8 cellular contexts compared by ENCODE assay signal in genomic region chr17:35373984-35374765, GRCh38. TPM values are rescaled to one million over a fixed set of nuclear protein-coding genes. Genes with fewer than 3 reads are reported as not detected.
DNase-seq lines count a peak whose midpoint lies in the region; ATAC-seq and TF ChIP-seq lines count a peak whose summit lies in the region.

No MANE protein-coding gene starts in this region.

- H3K4me2 ChIP-seq in DND-41 (ENCODE audit: insufficient read depth, low read length), result peak overlapping the region; percentile 77

- H3K36me3 ChIP-seq in DND-41 (ENCODE audit: insufficient read depth, low read length) (peaks cover 10% of the 10 kb centered on the region), RWPE2 (ENCODE audit: low read depth) (no peaks in the 10 kb centered on the region), heart right ventricle (peaks cover 0 to 4% (median 2%) of the 10 kb centered on the region in 9 donors)

- TF ChIP-seq CTCF in DND-41 (IDR thresholded peaks at IDR 0.05; ENCODE audit: borderline replicate concordance, extremely low read depth, low read length, poor library complexity, severe bottlenecking), result no peak
- TF ChIP-seq CTCF in RWPE2 (IDR thresholded peaks at IDR 0.05; ENCODE audit: poor library complexity, severe bottlenecking), result no peak
- TF ChIP-seq CTCF in heart right ventricle (IDR thresholded peaks at IDR 0.05), result no peak
- no peak for TF ChIP-seq CTCF in progenitor cell of endocrine pancreas (IDR thresholded peaks at IDR 0.05; ENCODE audit: unreplicated experiment)

- ATAC-seq in DND-41 (ENCODE audit: insufficient read depth, low read depth) (peak; percentile 66), HG02981 (IDR thresholded peaks at IDR 0.05; ENCODE audit: unreplicated experiment) (peak; percentile 7), RWPE2 (ENCODE audit: low read depth) (peak; percentile 62), heart right ventricle (peak; percentile 65 to 87 (median 78)), GM19328 (IDR thresholded peaks at IDR 0.05; ENCODE audit: unreplicated experiment) (no peak)
- ATAC-seq in activated naive CD8-positive, alpha-beta T cell treated with anti-CD3 and anti-CD28 coated beads, Interleukin-2, amount 50 U/mL, for 24 hours, result peak; percentile 73

- no peaks in the 10 kb centered on the region for H3K27me3 ChIP-seq in DND-41 (ENCODE audit: insufficient read depth, low read length, poor library complexity)
- H3K27me3 ChIP-seq in RWPE2 (ENCODE audit: insufficient read depth, poor library complexity, severe bottlenecking), result peaks cover 77% of the 10 kb centered on the region
- peaks cover 0 to 17% (median 0%) of the 10 kb centered on the region in 7 donors for H3K27me3 ChIP-seq in heart right ventricle

- WGBS in heart right ventricle, 2 donors, result 2 to 3% methylated on average over 47 of the region's 47 CpGs

- H3K4me3 ChIP-seq in DND-41 (ENCODE audit: low read depth in 1 of 2, low read length in 2 of 2) (peak overlapping the region; percentile 81 to 89), RWPE2 (ENCODE audit: severe bottlenecking) (peak overlapping the region; percentile 30), heart right ventricle (peak overlapping the region; percentile 50 to 76 (median 70))

- peaks cover 46% of the 10 kb centered on the region for H3K4me1 ChIP-seq in DND-41 (ENCODE audit: insufficient read depth, low read length)
- no peaks in the 10 kb centered on the region for H3K4me1 ChIP-seq in RWPE2 (ENCODE audit: insufficient read depth, poor library complexity, severe bottlenecking)
- H3K4me1 ChIP-seq in heart right ventricle, result peaks cover 0 to 65% (median 15%) of the 10 kb centered on the region in 9 donors

- H2AFZ ChIP-seq in DND-41 (ENCODE audit: low read depth, low read length), result peak overlapping the region; percentile 83

- DNase-seq in DND-41 (peak; percentile 72), RWPE2 (ENCODE audit: low spot score) (no peak), heart right ventricle (peak; percentile 46 to 69), progenitor cell of endocrine pancreas (ENCODE audit: low spot score, unreplicated experiment) (no peak), NCI-H510A treated with DMSO at 0.1 percent for 48 hours (lab: John Stamatoyannopoulos, UW) (no peak)
- peak; percentile 64 for DNase-seq in activated naive CD8-positive, alpha-beta T cell treated with anti-CD3 and anti-CD28 coated beads, Interleukin-2, amount 50 U/mL, for 24 hours

- no peaks in the 10 kb centered on the region for H3K27me3 Mint-ChIP-seq in activated naive CD8-positive, alpha-beta T cell treated with anti-CD3 and anti-CD28 coated beads, Interleukin-2, amount 50 U/mL, for 24 hours
- H3K27me3 Mint-ChIP-seq in progenitor cell of endocrine pancreas, result peaks cover 86% of the 10 kb centered on the region

- peaks cover 58% of the 10 kb centered on the region for H3K79me2 ChIP-seq in DND-41 (ENCODE audit: insufficient read depth, low read length)

- H3K36me3 Mint-ChIP-seq in activated naive CD8-positive, alpha-beta T cell treated with anti-CD3 and anti-CD28 coated beads, Interleukin-2, amount 50 U/mL, for 24 hours (ENCODE audit: low read depth), result peaks cover 29% of the 10 kb centered on the region
- peaks cover 2% of the 10 kb centered on the region for H3K36me3 Mint-ChIP-seq in progenitor cell of endocrine pancreas (ENCODE audit: insufficient read depth)

- H3K27ac ChIP-seq in DND-41 (ENCODE audit: low read length) (peak overlapping the region; percentile 97), RWPE2 (ENCODE audit: poor library complexity, severe bottlenecking) (no peak overlapping the region), heart right ventricle (peak overlapping the region; percentile 93 to 99 (median 97))

- H4K20me1 ChIP-seq in DND-41 (ENCODE audit: insufficient read depth, low read length), result peaks cover 5% of the 10 kb centered on the region; the same call in 1 of the 2 replicates

- peak overlapping the region; percentile 94 for H3K9ac ChIP-seq in DND-41 (ENCODE audit: low read depth, low read length)

- peak overlapping the region; percentile 96 for H3K4me3 Mint-ChIP-seq in activated naive CD8-positive, alpha-beta T cell treated with anti-CD3 and anti-CD28 coated beads, Interleukin-2, amount 50 U/mL, for 24 hours
- peak overlapping the region; percentile 65 for H3K4me3 Mint-ChIP-seq in progenitor cell of endocrine pancreas (ENCODE audit: low read depth)

- H3K9me3 ChIP-seq in DND-41 (ENCODE audit: insufficient read depth, low read length, severe bottlenecking) (no peaks in the 10 kb centered on the region), RWPE2 (ENCODE audit: severe bottlenecking) (no peaks in the 10 kb centered on the region), heart right ventricle (peaks cover 0 to 21% (median 12%) of the 10 kb centered on the region in 11 donors)

- peak overlapping the region; percentile 98 for H3K27ac Mint-ChIP-seq in activated naive CD8-positive, alpha-beta T cell treated with anti-CD3 and anti-CD28 coated beads, Interleukin-2, amount 50 U/mL, for 24 hours
- H3K27ac Mint-ChIP-seq in progenitor cell of endocrine pancreas, result no peak overlapping the region

- peaks cover 25% of the 10 kb centered on the region for H3K9me3 Mint-ChIP-seq in activated naive CD8-positive, alpha-beta T cell treated with anti-CD3 and anti-CD28 coated beads, Interleukin-2, amount 50 U/mL, for 24 hours
- H3K9me3 Mint-ChIP-seq in progenitor cell of endocrine pancreas (ENCODE audit: low read depth), result peaks cover 18% of the 10 kb centered on the region

- peaks cover 54% of the 10 kb centered on the region for H3K4me1 Mint-ChIP-seq in activated naive CD8-positive, alpha-beta T cell treated with anti-CD3 and anti-CD28 coated beads, Interleukin-2, amount 50 U/mL, for 24 hours
- H3K4me1 Mint-ChIP-seq in progenitor cell of endocrine pancreas (ENCODE audit: low read depth), result peaks cover 12% of the 10 kb centered on the region

- intact Hi-C loops in heart right ventricle (cut with DNase I), result loop anchor here in 4 of 10 donors (2.0 to 10.0 kb wide), 6 partner anchors 59 to 161 kb away; partner anchors contain the start of genes SLFN12 (in 3 of the 4) and SLFN12L (in 2 of the 4)

RNA-seq across cellular contexts. Expression of gene SLFN11, which starts 0.8 kb away (rescaled TPM):
- total RNA-seq in heart right ventricle, result 10 to 100 TPM; 11.5 to 25.7 (median 18.5) TPM
- polyA plus RNA-seq in heart right ventricle, result 10 to 100 TPM in 1 of 2 donors, 1 to 10 TPM in 1; 4.3 to 16.4 TPM
- total RNA-seq in progenitor cell of endocrine pancreas, result 2.1 and 3.0 TPM in 2 replicates

RNA-seq across cellular contexts. Expression of gene SLFN12, which starts 58.1 kb away (rescaled TPM):
- total RNA-seq in heart right ventricle, result 1 to 10 TPM; 2.0 to 7.8 (median 4.0) TPM
- polyA plus RNA-seq in heart right ventricle, result 1 to 10 TPM in 1 of 2 donors, under 1 TPM in 1; 0.96 to 3.7 TPM
- 16.6 and 17.7 TPM in 2 replicates for total RNA-seq in progenitor cell of endocrine pancreas

Comparison
In these comparisons a context has a peak if more than half of its experiments do, and no peak if none do; other contexts are left out.
1. DNase-seq: peak in DND-41 (single experiment), activated naive CD8-positive, alpha-beta T cell treated with anti-CD3 and anti-CD28 coated beads, Interleukin-2, amount 50 U/mL, for 24 hours (single experiment) and heart right ventricle (2 of 2); none in RWPE2 (single experiment), progenitor cell of endocrine pancreas (single experiment) and NCI-H510A treated with DMSO at 0.1 percent for 48 hours (single experiment).
2. H3K4me3 ChIP-seq: peak in every context shown above with its lines; median percentile 85 in DND-41; 70 in heart right ventricle; 30 in RWPE2.